ENCODE assay signal across 12 cellular contexts in the genomic region with DNA sequence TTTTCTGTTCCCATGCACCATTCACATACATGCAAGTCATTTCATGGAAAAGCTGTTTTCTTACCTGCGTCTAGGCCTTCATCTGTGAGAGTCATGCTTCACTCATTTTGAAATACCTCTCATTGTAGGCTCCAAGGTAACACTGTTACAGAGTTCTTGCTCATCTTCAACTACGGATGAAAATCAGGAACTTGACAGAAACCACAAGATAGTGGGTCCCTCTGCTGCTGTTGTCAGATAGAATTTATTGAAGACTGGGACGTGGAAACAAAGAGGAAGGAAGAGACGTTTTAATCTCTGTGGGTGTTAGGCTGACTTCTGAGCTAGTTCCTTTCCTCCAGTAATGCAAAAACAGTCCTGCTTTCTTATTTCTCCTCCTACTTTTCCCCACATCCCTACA. TPM values are rescaled to one million over a fixed set of nuclear protein-coding genes. Genes with fewer than 3 reads are reported as not detected.
DNase-seq lines count a peak whose midpoint lies in the region; ATAC-seq and TF ChIP-seq lines count a peak whose summit lies in the region.
"Had no signal": no experiment of that assay in that cellular context is flagged by ENCODE, and none has a peak within 500 bp of the region (broad histone marks: within the 10 kb centered on the region; RNA-seq: fewer than 3 reads in every experiment).

A gene (minus strand): TSS at position 320 of the 400 bp plus-strand sequence. CDS start 64,226 bp downstream, outside the sequence.

- no peak within 1 kb of the TSS for H3K27ac Mint-ChIP-seq in Caco-2 (ENCODE audit: unreplicated experiment)

- H3K36me3 Mint-ChIP-seq in Caco-2 (ENCODE audit: insufficient read depth, unreplicated experiment), result no peaks in the 10 kb centered on the region

- CTCF ChIA-PET in Caco-2 (lab: Charles Lee), result no interaction called here

- H3K4me1 Mint-ChIP-seq in Caco-2 (ENCODE audit: low read depth, unreplicated experiment), result peaks cover 7% of the 10 kb centered on the region

- H3K4me3 ChIP-seq in gastroesophageal sphincter (peak within 1 kb of the TSS; percentile 27 to 37), Caco-2 (ENCODE audit: low read depth, low read length) (no peak within 1 kb of the TSS)
- H3K4me3 ChIP-seq: pancreas had no signal

- no peak for DNase-seq in activated CD4-positive, CD25-positive, alpha-beta regulatory T cell treated with anti-CD3 and anti-CD28 coated beads, Interleukin-2, amount 50 U/mL, for 72 hours
- peak; percentile 78 for DNase-seq in SIG-M5 (lab: John Stamatoyannopoulos, UW)
- DNase-seq in stimulated activated naive CD8-positive, alpha-beta T cell treated with anti-CD3 and anti-CD28 coated beads, Interleukin-15, Interleukin-2, amounts not matched to agents 100 U/mL and 50 U/mL, for 24 hours, result no peak
- DNase-seq in NCI-H774 (lab: John Stamatoyannopoulos, UW), result no peak
- DNase-seq in Caco-2, result no peak
- DNase-seq in NCI-H2029 (lab: John Stamatoyannopoulos, UW), result no peak
- DNase-seq: brain microvascular endothelial cell, pancreas had no signal

- peak; percentile 18 to 37 for ATAC-seq in activated CD4-positive, CD25-positive, alpha-beta regulatory T cell treated with anti-CD3 and anti-CD28 coated beads, Interleukin-2, amount 50 U/mL, for 24 hours
- ATAC-seq in gastroesophageal sphincter, result no peak
- ATAC-seq in stimulated activated naive CD8-positive, alpha-beta T cell treated with anti-CD3 and anti-CD28 coated beads, Interleukin-15, Interleukin-2, amounts not matched to agents 100 U/mL and 50 U/mL, for 24 hours, result peak; percentile 41

- H3K9me3 Mint-ChIP-seq in Caco-2 (ENCODE audit: unreplicated experiment), result no peaks in the 10 kb centered on the region

- H3K4me1 ChIP-seq in gastroesophageal sphincter, result peaks cover 0 to 43% (median under 1%) of the 10 kb centered on the region in 3 donors
- H3K4me1 ChIP-seq in Caco-2, result peaks cover 2% of the 10 kb centered on the region; the same call in 1 of the 2 replicates
- H3K4me1 ChIP-seq: pancreas had no signal

- POLR2A ChIA-PET in Caco-2 (lab: Charles Lee), result no interaction called here

- no peak for TF ChIP-seq EP300 in gastroesophageal sphincter (IDR thresholded peaks at IDR 0.05)

- no peak for TF ChIP-seq POLR2A in gastroesophageal sphincter (IDR thresholded peaks at IDR 0.05)

- TF ChIP-seq CTCF in gastroesophageal sphincter (IDR thresholded peaks at IDR 0.05) (no peak), Caco-2 (IDR thresholded peaks at IDR 0.05; ENCODE audit: insufficient read depth in 1 of 2, low read depth in 1 of 2, low read length in 1 of 2, severe bottlenecking in 1 of 2, unreplicated experiment in 1 of 2) (no peak)

- H3K27me3 Mint-ChIP-seq in Caco-2 (ENCODE audit: insufficient read depth, unreplicated experiment), result no peaks in the 10 kb centered on the region

- H3K36me3 ChIP-seq in gastroesophageal sphincter, result no peaks in the 10 kb centered on the region
- no peaks in the 10 kb centered on the region for H3K36me3 ChIP-seq in Caco-2 (ENCODE audit: control insufficient read depth, insufficient read depth, low read length)
- H3K36me3 ChIP-seq: brain microvascular endothelial cell, pancreas had no signal

- peak within 1 kb of the TSS in 3 of 4 donors; percentile 30 to 49 (median 34) for H3K27ac ChIP-seq in gastroesophageal sphincter
- H3K27ac ChIP-seq: 22Rv1, brain microvascular endothelial cell, pancreas, VCaP had no signal

- H3K27me3 ChIP-seq in gastroesophageal sphincter, result no peaks in the 10 kb centered on the region
- no peaks in the 10 kb centered on the region for H3K27me3 ChIP-seq in Caco-2 (replicated peaks; ENCODE audit: control insufficient read depth, insufficient read depth, low read length)
- H3K27me3 ChIP-seq: brain microvascular endothelial cell, pancreas had no signal

- 57 to 69% methylated on average over 3 to 4 of the region's 4 CpGs for WGBS in gastroesophageal sphincter (ENCODE audit: low coverage in 1 of 2), 2 donors

- H3K9me3 ChIP-seq in gastroesophageal sphincter (no peaks in the 10 kb centered on the region), Caco-2 (no peaks in the 10 kb centered on the region)
- H3K9me3 ChIP-seq: pancreas had no signal

- no TSS peak for BruUV-seq in Caco-2 (replicated peaks; lab: Mats Ljungman, UMichigan)

- no peak within 1 kb of the TSS for H3K4me3 Mint-ChIP-seq in Caco-2 (ENCODE audit: unreplicated experiment)

- intact Hi-C loops in Caco-2 (cut with micrococcal nuclease; ENCODE audit: unreplicated experiment), result no loop called here

RNA-seq across cellular contexts. Expression of the gene that starts here (rescaled TPM):
- total RNA-seq in gastroesophageal sphincter (10 to 100 TPM in 3 of 4 donors, 1 to 10 TPM in 1; 1.8 to 90.5 (median 16.2) TPM), Caco-2 (2022) (not detected in 2 replicates)
